1 cellular context compared by ENCODE assay signal in genomic region chr12:54284070-54284780, GRCh38.
TF ChIP-seq lines count a peak whose summit lies in the region.

No MANE protein-coding gene starts in this region.

TF ChIP-seq in K562, 482 proteins besides CTCF, POLR2A, EP300 and RAD21:
- TF ChIP-seq POLR2G (IDR thresholded peaks at IDR 0.05; ENCODE audit: low read depth, low read length) (peak; percentile 11), CHD1 (IDR thresholded peaks at IDR 0.05; ENCODE audit: low read length) (peak; percentile 53), RBFOX2 (IDR thresholded peaks at IDR 0.05; ENCODE audit: low read depth, low read length) (peak; percentile 38), MAFG (tag; conservative IDR thresholded peaks at IDR 0.05) (0 out of 2 replicates have a peak, but pooled peaks have one; percentile 9), U2AF1 (optimal IDR thresholded peaks at IDR 0.05; ENCODE audit: low read depth, low read length) (peak; percentile 17), ZNF316 (IDR thresholded peaks at IDR 0.05) (peak; percentile 52; the same call in 1 of the 2 replicates), C11orf30 (IDR thresholded peaks at IDR 0.05; ENCODE audit: low read depth) (peak; percentile 12; the same call in 1 of the 2 replicates)
